ENCODE assay signal across 1 cellular context in genomic region chr7:151895008-151895661, GRCh38.
TF ChIP-seq lines count a peak whose summit lies in the region.

No MANE protein-coding gene starts in this region.

TF ChIP-seq in H1, 55 proteins besides CTCF, POLR2A, EP300 and RAD21:
- TF ChIP-seq, protein P1, sequence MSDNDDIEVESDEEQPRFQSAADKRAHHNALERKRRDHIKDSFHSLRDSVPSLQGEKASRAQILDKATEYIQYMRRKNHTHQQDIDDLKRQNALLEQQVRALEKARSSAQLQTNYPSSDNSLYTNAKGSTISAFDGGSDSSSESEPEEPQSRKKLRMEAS (IDR thresholded peaks at IDR 0.05): no peak
- no peak for TF ChIP-seq ASH2L (IDR thresholded peaks at IDR 0.05; ENCODE audit: low read length)
- no peak for TF ChIP-seq BRCA1 (IDR thresholded peaks at IDR 0.05; ENCODE audit: low read depth, low read length)
- no peak for TF ChIP-seq ATF2 (IDR thresholded peaks at IDR 0.05; ENCODE audit: low read length)
- no peak for TF ChIP-seq CREB1 (IDR thresholded peaks at IDR 0.05)
- TF ChIP-seq CTBP2 (IDR thresholded peaks at IDR 0.05; ENCODE audit: borderline replicate concordance, insufficient read depth, insufficient read length, low read length): no peak
- TF ChIP-seq SP2 (IDR thresholded peaks at IDR 0.05; ENCODE audit: low read length): no peak
- no peak for TF ChIP-seq KDM4A (IDR thresholded peaks at IDR 0.05; ENCODE audit: low read depth, low read length, severe bottlenecking)
- no peak for TF ChIP-seq BACH1 (IDR thresholded peaks at IDR 0.05; ENCODE audit: low read length)
- no peak for TF ChIP-seq MAFK (IDR thresholded peaks at IDR 0.05; ENCODE audit: low read depth, low read length)
- TF ChIP-seq, protein P2, sequence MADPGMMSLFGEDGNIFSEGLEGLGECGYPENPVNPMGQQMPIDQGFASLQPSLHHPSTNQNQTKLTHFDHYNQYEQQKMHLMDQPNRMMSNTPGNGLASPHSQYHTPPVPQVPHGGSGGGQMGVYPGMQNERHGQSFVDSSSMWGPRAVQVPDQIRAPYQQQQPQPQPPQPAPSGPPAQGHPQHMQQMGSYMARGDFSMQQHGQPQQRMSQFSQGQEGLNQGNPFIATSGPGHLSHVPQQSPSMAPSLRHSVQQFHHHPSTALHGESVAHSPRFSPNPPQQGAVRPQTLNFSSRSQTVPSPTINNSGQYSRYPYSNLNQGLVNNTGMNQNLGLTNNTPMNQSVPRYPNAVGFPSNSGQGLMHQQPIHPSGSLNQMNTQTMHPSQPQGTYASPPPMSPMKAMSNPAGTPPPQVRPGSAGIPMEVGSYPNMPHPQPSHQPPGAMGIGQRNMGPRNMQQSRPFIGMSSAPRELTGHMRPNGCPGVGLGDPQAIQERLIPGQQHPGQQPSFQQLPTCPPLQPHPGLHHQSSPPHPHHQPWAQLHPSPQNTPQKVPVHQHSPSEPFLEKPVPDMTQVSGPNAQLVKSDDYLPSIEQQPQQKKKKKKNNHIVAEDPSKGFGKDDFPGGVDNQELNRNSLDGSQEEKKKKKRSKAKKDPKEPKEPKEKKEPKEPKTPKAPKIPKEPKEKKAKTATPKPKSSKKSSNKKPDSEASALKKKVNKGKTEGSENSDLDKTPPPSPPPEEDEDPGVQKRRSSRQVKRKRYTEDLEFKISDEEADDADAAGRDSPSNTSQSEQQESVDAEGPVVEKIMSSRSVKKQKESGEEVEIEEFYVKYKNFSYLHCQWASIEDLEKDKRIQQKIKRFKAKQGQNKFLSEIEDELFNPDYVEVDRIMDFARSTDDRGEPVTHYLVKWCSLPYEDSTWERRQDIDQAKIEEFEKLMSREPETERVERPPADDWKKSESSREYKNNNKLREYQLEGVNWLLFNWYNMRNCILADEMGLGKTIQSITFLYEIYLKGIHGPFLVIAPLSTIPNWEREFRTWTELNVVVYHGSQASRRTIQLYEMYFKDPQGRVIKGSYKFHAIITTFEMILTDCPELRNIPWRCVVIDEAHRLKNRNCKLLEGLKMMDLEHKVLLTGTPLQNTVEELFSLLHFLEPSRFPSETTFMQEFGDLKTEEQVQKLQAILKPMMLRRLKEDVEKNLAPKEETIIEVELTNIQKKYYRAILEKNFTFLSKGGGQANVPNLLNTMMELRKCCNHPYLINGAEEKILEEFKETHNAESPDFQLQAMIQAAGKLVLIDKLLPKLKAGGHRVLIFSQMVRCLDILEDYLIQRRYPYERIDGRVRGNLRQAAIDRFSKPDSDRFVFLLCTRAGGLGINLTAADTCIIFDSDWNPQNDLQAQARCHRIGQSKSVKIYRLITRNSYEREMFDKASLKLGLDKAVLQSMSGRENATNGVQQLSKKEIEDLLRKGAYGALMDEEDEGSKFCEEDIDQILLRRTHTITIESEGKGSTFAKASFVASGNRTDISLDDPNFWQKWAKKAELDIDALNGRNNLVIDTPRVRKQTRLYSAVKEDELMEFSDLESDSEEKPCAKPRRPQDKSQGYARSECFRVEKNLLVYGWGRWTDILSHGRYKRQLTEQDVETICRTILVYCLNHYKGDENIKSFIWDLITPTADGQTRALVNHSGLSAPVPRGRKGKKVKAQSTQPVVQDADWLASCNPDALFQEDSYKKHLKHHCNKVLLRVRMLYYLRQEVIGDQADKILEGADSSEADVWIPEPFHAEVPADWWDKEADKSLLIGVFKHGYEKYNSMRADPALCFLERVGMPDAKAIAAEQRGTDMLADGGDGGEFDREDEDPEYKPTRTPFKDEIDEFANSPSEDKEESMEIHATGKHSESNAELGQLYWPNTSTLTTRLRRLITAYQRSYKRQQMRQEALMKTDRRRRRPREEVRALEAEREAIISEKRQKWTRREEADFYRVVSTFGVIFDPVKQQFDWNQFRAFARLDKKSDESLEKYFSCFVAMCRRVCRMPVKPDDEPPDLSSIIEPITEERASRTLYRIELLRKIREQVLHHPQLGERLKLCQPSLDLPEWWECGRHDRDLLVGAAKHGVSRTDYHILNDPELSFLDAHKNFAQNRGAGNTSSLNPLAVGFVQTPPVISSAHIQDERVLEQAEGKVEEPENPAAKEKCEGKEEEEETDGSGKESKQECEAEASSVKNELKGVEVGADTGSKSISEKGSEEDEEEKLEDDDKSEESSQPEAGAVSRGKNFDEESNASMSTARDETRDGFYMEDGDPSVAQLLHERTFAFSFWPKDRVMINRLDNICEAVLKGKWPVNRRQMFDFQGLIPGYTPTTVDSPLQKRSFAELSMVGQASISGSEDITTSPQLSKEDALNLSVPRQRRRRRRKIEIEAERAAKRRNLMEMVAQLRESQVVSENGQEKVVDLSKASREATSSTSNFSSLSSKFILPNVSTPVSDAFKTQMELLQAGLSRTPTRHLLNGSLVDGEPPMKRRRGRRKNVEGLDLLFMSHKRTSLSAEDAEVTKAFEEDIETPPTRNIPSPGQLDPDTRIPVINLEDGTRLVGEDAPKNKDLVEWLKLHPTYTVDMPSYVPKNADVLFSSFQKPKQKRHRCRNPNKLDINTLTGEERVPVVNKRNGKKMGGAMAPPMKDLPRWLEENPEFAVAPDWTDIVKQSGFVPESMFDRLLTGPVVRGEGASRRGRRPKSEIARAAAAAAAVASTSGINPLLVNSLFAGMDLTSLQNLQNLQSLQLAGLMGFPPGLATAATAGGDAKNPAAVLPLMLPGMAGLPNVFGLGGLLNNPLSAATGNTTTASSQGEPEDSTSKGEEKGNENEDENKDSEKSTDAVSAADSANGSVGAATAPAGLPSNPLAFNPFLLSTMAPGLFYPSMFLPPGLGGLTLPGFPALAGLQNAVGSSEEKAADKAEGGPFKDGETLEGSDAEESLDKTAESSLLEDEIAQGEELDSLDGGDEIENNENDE (IDR thresholded peaks at IDR 0.05; ENCODE audit: insufficient replicate concordance, low read length): no peak
- no peak for TF ChIP-seq CBX5 (IDR thresholded peaks at IDR 0.05; ENCODE audit: low read depth, low read length)
- TF ChIP-seq TEAD4 (IDR thresholded peaks at IDR 0.05; ENCODE audit: low read depth, low read length): no peak
- no peak for TF ChIP-seq SIN3A (conservative IDR thresholded peaks at IDR 0.05 in 1 of 2, IDR thresholded peaks at IDR 0.05 in 1 of 2; ENCODE audit: low read depth in 1 of 2, low read length in 2 of 2)
- no peak for TF ChIP-seq NRF1 (IDR thresholded peaks at IDR 0.05; ENCODE audit: low read depth, low read length)
